ENCODE assay signal across 10 cellular contexts in the genomic region with DNA sequence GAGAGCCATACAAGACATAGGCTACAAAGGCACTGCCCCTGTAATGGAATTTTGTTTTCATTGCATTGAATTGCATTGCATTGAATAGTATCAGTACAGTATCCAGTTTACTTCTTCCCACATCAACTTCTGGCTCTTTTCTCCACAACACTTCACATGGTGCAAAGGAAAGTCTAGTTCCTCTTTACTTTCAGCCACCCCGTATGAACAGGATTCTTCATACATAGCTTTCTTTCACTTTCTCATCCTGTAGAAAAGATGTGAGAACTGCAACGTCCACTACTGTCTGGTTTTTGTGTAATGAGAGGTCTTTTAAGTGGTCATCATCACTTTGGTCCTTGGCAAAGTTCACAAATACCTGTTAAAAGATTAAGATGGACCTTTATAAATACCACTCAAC. TPM values are rescaled to one million over a fixed set of nuclear protein-coding genes. Genes with fewer than 3 reads are reported as not detected.
A peak's percentile ranks its signal among the peaks of the same experiment; 100 is the strongest.
DNase-seq lines count a peak whose midpoint lies in the region; ATAC-seq and TF ChIP-seq lines count a peak whose summit lies in the region.
"Had no signal": no experiment of that assay in that cellular context is flagged by ENCODE, and none has a peak within 500 bp of the region (broad histone marks: within the 10 kb centered on the region; RNA-seq: fewer than 3 reads in every experiment).

No MANE protein-coding gene starts in this region.

- no peaks in the 10 kb centered on the region for H3K27me3 Mint-ChIP-seq in type B pancreatic cell

- no peak overlapping the region for H3K27ac Mint-ChIP-seq in type B pancreatic cell

- no peak for TF ChIP-seq CTCF in type B pancreatic cell (conservative IDR thresholded peaks at IDR 0.05)

- no peaks in the 10 kb centered on the region for H3K9me3 Mint-ChIP-seq in type B pancreatic cell

- ATAC-seq in GM18502 (IDR thresholded peaks at IDR 0.05; ENCODE audit: poor library complexity, unreplicated experiment) (peak; percentile 83), GM21367 (IDR thresholded peaks at IDR 0.05; ENCODE audit: unreplicated experiment) (peak; percentile 68), HG03045 (IDR thresholded peaks at IDR 0.05; ENCODE audit: unreplicated experiment) (peak; percentile 69), SK-N-SH treated with all-trans-retinoic acid at 6 μM for 48 hours (no peak)

- no peaks in the 10 kb centered on the region for H3K4me1 Mint-ChIP-seq in type B pancreatic cell (ENCODE audit: unreplicated experiment)

- no peak overlapping the region for H3K4me3 Mint-ChIP-seq in type B pancreatic cell

- DNase-seq in NOMO-1 treated with DMSO at 0.1 percent for 48 hours (lab: John Stamatoyannopoulos, UW; ENCODE audit: unreplicated experiment) (peak; percentile 72), SHP77 treated with DMSO at 0.1 percent for 48 hours (lab: John Stamatoyannopoulos, UW) (no peak), type B pancreatic cell (ENCODE audit: extremely low spot score, unreplicated experiment) (no peak), caudate nucleus (lab: John Stamatoyannopoulos, UW) (no peak)
- DNase-seq: activated CD4-positive, alpha-beta T cell treated with anti-CD3 and anti-CD28 coated beads, Interleukin-2, amount 50 U/mL, for 4 hours had no signal

- no peak overlapping the region for H3K27ac ChIP-seq in caudate nucleus (ENCODE audit: low read depth, low read length)
- H3K27ac ChIP-seq: SJSA1 had no signal

- peaks cover 29% of the 10 kb centered on the region for H3K36me3 Mint-ChIP-seq in type B pancreatic cell

TF ChIP-seq in SK-N-SH treated with all-trans-retinoic acid at 6 μM for 48 hours, 23 proteins besides CTCF, POLR2A, EP300 and RAD21:
- TF ChIP-seq CSDC2 (CRISPR knock-in tag; IDR thresholded peaks at IDR 0.05) (no peak), CREB5 (CRISPR knock-in tag; IDR thresholded peaks at IDR 0.05; ENCODE audit: low read depth) (no peak), TCF4 (CRISPR knock-in tag; IDR thresholded peaks at IDR 0.05; ENCODE audit: borderline replicate concordance) (no peak), ESRRG (CRISPR knock-in tag; IDR thresholded peaks at IDR 0.05) (no peak), ZNF70 (CRISPR knock-in tag; IDR thresholded peaks at IDR 0.05) (no peak), PATZ1 (CRISPR knock-in tag; IDR thresholded peaks at IDR 0.05; ENCODE audit: borderline replicate concordance) (no peak), ZNF8 (CRISPR knock-in tag; IDR thresholded peaks at IDR 0.05) (no peak)
- TF ChIP-seq, protein P1, sequence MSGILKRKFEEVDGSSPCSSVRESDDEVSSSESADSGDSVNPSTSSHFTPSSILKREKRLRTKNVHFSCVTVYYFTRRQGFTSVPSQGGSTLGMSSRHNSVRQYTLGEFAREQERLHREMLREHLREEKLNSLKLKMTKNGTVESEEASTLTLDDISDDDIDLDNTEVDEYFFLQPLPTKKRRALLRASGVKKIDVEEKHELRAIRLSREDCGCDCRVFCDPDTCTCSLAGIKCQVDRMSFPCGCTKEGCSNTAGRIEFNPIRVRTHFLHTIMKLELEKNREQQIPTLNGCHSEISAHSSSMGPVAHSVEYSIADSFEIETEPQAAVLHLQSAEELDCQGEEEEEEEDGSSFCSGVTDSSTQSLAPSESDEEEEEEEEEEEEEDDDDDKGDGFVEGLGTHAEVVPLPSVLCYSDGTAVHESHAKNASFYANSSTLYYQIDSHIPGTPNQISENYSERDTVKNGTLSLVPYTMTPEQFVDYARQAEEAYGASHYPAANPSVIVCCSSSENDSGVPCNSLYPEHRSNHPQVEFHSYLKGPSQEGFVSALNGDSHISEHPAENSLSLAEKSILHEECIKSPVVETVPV (CRISPR knock-in tag; IDR thresholded peaks at IDR 0.05): no peak

RNA-seq across cellular contexts. Expression of gene NIPSNAP3B, which starts 20.2 kb away (rescaled TPM):
- 2.3 and 3.3 TPM in 2 replicates for total RNA-seq in type B pancreatic cell (ENCODE audit: low replicate concordance)

RNA-seq across cellular contexts. Expression of gene NIPSNAP3A, which starts 36.6 kb away (rescaled TPM):
- 17.1 and 25.6 TPM in 2 replicates for total RNA-seq in type B pancreatic cell (ENCODE audit: low replicate concordance)
